Comparison of ENCODE assay signal across 16 cellular contexts in genomic region chr9:89387197-89387849, GRCh38.
A peak's percentile ranks its signal among the peaks of the same experiment; 100 is the strongest.
DNase-seq lines count a peak whose midpoint lies in the region; ATAC-seq and TF ChIP-seq lines count a peak whose summit lies in the region.
"Had no signal": no experiment of that assay in that cellular context is flagged by ENCODE, and none has a peak within 500 bp of the region (broad histone marks: within the 10 kb centered on the region; RNA-seq: fewer than 3 reads in every experiment).

No MANE protein-coding gene starts in this region.

- H3K27ac ChIP-seq in CD4-positive, CD25-positive, alpha-beta regulatory T cell (ENCODE audit: insufficient read depth, low read length, poor library complexity, severe bottlenecking), result no peak overlapping the region
- H3K27ac ChIP-seq in esophagus (ENCODE audit: low read depth in 2 of 2, low read length in 1 of 2), result peak overlapping the region; percentile 58 to 62
- H3K27ac ChIP-seq in spleen, result peak overlapping the region; percentile 15 to 91 (median 84)
- H3K27ac ChIP-seq: ascending aorta, BLaER1, SJCRH30 had no signal

- no peaks in the 10 kb centered on the region for H3K9me3 ChIP-seq in CD4-positive, CD25-positive, alpha-beta regulatory T cell (ENCODE audit: control insufficient read depth in 2 of 2, low read length in 2 of 2)
- peaks cover 0 to 3% of the 10 kb centered on the region in 2 donors for H3K9me3 ChIP-seq in esophagus (ENCODE audit: control insufficient read depth in 2 of 2, insufficient read depth in 1 of 2, low read depth in 1 of 2, low read length in 1 of 2)
- H3K9me3 ChIP-seq in spleen, result no peaks in the 10 kb centered on the region
- H3K9me3 ChIP-seq: ascending aorta, BLaER1, SJCRH30 had no signal

- H3K27me3 ChIP-seq in CD4-positive, CD25-positive, alpha-beta regulatory T cell (ENCODE audit: control insufficient read depth, insufficient read depth, low read length), result no peaks in the 10 kb centered on the region
- H3K27me3 ChIP-seq in esophagus (ENCODE audit: control insufficient read depth in 1 of 2, insufficient read depth in 2 of 2, low read length in 2 of 2), result no peaks in the 10 kb centered on the region
- no peaks in the 10 kb centered on the region for H3K27me3 ChIP-seq in spleen (replicated peaks in 1 of 7)
- H3K27me3 ChIP-seq: ascending aorta, BLaER1 had no signal

- no peaks in the 10 kb centered on the region for H3K4me1 ChIP-seq in CD4-positive, CD25-positive, alpha-beta regulatory T cell (ENCODE audit: control insufficient read depth, insufficient read depth, low read length, poor library complexity, severe bottlenecking)
- H3K4me1 ChIP-seq in esophagus (ENCODE audit: control insufficient read depth in 2 of 2, insufficient read depth in 2 of 2, low read length in 1 of 2), result peaks cover 0 to 23% of the 10 kb centered on the region in 2 donors
- H3K4me1 ChIP-seq in spleen, result peaks cover 3 to 54% (median 35%) of the 10 kb centered on the region in 6 donors
- H3K4me1 ChIP-seq: ascending aorta, SJCRH30 had no signal

- H3K27ac Mint-ChIP-seq in CD4-positive, CD25-positive, alpha-beta regulatory T cell, result peak overlapping the region in 2 of 3 donors; percentile 32 to 42

- H3K36me3 Mint-ChIP-seq in CD4-positive, CD25-positive, alpha-beta regulatory T cell, result peaks cover 56% of the 10 kb centered on the region

- intact Hi-C loops in spleen (cut with DNase I; ENCODE audit: low total_unique reads), result no loop called here

- no peaks in the 10 kb centered on the region for H3K9me3 Mint-ChIP-seq in CD4-positive, CD25-positive, alpha-beta regulatory T cell

- no peak for DNase-seq in CD4-positive, CD25-positive, alpha-beta regulatory T cell
- DNase-seq in NCI-H2029 treated with DMSO at 0.1 percent for 48 hours (lab: John Stamatoyannopoulos, UW), result peak; percentile 56
- DNase-seq in spleen, result peak; percentile 73
- no peak for DNase-seq in cerebellar nuclear complex (lab: John Stamatoyannopoulos, UW)
- no peak for DNase-seq in SHP77 (lab: John Stamatoyannopoulos, UW)
- no peak for DNase-seq in NCI-H748 treated with DMSO at 0.1 percent for 48 hours (lab: John Stamatoyannopoulos, UW)
- DNase-seq: activated CD4-positive, alpha-beta T cell treated with anti-CD3 and anti-CD28 coated beads, Interleukin-2, amount 50 U/mL, for 1 hour; cortex of kidney; DND-41; kidney; NCI-H1417 treated with DMSO at 0.1 percent for 48 hours; NCI-H446; SJCRH30 had no signal

- no peak overlapping the region for H3K4me3 Mint-ChIP-seq in CD4-positive, CD25-positive, alpha-beta regulatory T cell

- peaks cover 0 to 6% (median under 1%) of the 10 kb centered on the region in 4 donors for H3K4me1 Mint-ChIP-seq in CD4-positive, CD25-positive, alpha-beta regulatory T cell

- TF ChIP-seq CTCF in spleen (IDR thresholded peaks at IDR 0.05 in 8 of 11, conservative IDR thresholded peaks at IDR 0.05 in 3 of 11), result no peak

- no peak for TF ChIP-seq POLR2A in spleen (IDR thresholded peaks at IDR 0.05)

- peaks cover 99% of the 10 kb centered on the region for H3K36me3 ChIP-seq in CD4-positive, CD25-positive, alpha-beta regulatory T cell (ENCODE audit: control insufficient read depth, insufficient read depth, low read length)
- H3K36me3 ChIP-seq in esophagus (ENCODE audit: control insufficient read depth in 2 of 2, insufficient read depth in 2 of 2, low read length in 1 of 2) (peaks cover 8 to 70% of the 10 kb centered on the region in 2 donors), spleen (peaks cover 2 to 100% (median 99%) of the 10 kb centered on the region in 6 donors)
- H3K36me3 ChIP-seq: SJCRH30 had no signal

- no peak overlapping the region for H3K4me3 ChIP-seq in CD4-positive, CD25-positive, alpha-beta regulatory T cell (ENCODE audit: low read depth, low read length)
- no peak overlapping the region for H3K4me3 ChIP-seq in esophagus (ENCODE audit: low read depth in 1 of 2, low read length in 2 of 2)
- H3K4me3 ChIP-seq in spleen, result peak overlapping the region in 1 of 8 donors; percentile 48
- H3K4me3 ChIP-seq: ascending aorta, BLaER1, SJCRH30 had no signal

- 83% methylated on average over 20 of the region's 20 CpGs for WGBS in esophagus, 2 donors
- 92 to 96% (median 94%) methylated on average over 18 to 20 of the region's 20 CpGs for WGBS in spleen, 5 donors

- ATAC-seq in CD4-positive, CD25-positive, alpha-beta regulatory T cell (ENCODE audit: low read depth in 2 of 2), result no peak

- H3K27me3 Mint-ChIP-seq in CD4-positive, CD25-positive, alpha-beta regulatory T cell, result no peaks in the 10 kb centered on the region

Comparison
In these comparisons a context has a peak if more than half of its experiments do, and no peak if none do; other contexts are left out.
1. DNase-seq: peak in NCI-H2029 treated with DMSO at 0.1 percent for 48 hours (single experiment) and spleen (single experiment); none in CD4-positive, CD25-positive, alpha-beta regulatory T cell (0 of 3), cerebellar nuclear complex (0 of 2), SHP77 (0 of 2) and NCI-H748 treated with DMSO at 0.1 percent for 48 hours (single experiment).